In the genomic region with DNA sequence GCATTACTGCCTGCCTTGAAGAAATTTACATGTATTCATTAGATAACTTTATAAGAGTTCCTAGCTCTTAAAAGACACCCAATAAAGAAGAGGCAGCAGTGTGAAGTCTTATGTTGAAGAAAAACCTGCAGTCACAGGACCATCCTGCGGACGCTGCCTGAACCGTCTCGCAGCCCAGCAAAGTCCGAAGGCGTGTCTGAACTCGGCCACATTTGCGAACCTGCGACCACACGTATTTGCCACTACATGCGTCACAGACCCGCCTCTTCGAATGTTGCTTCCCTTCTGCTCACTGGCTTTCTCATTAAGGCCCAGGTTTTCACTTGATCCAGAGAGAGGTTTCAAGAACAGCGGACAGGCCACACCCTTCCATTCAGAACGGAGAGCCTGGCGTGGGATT, we compare ENCODE assay signal across 27 cellular contexts. TPM values are rescaled to one million over a fixed set of nuclear protein-coding genes. Genes with fewer than 3 reads are reported as not detected.
A peak's percentile ranks its signal among the peaks of the same experiment; 100 is the strongest.
DNase-seq lines count a peak whose midpoint lies in the region; ATAC-seq, FAIRE-seq and TF ChIP-seq lines count a peak whose summit lies in the region.
"Had no signal": no experiment of that assay in that cellular context is flagged by ENCODE, and none has a peak within 500 bp of the region (broad histone marks: within the 10 kb centered on the region; RNA-seq: fewer than 3 reads in every experiment).

No MANE protein-coding gene starts in this region.

- H3K27ac Mint-ChIP-seq in chondrocyte (ENCODE audit: unreplicated experiment), result no peak overlapping the region
- H3K27ac Mint-ChIP-seq in osteocyte (ENCODE audit: unreplicated experiment), result no peak overlapping the region
- H3K27ac Mint-ChIP-seq: CD14-positive monocyte; CD4-positive, alpha-beta T cell; CD8-positive, alpha-beta memory T cell; GM23338 had no signal

- no peaks in the 10 kb centered on the region for H3K4me1 ChIP-seq in kidney (ENCODE audit: control insufficient read depth in 1 of 2, insufficient read depth in 1 of 2, low read depth in 1 of 2, low read length in 2 of 2)
- H3K4me1 ChIP-seq: A549; BE2C; BLaER1 treated with 17β-estradiol and CSF1 and Interleukin-3, amounts not matched to agents 10 nM and 100 nM; HAP-1 had no signal

- TF ChIP-seq CTCF in chondrocyte (IDR thresholded peaks at IDR 0.05) (no peak), kidney (IDR thresholded peaks at IDR 0.05; ENCODE audit: borderline replicate concordance, extremely low read depth, insufficient read depth) (no peak), osteocyte (IDR thresholded peaks at IDR 0.05) (no peak)

- H3K27me3 Mint-ChIP-seq in chondrocyte (ENCODE audit: low read depth) (peaks cover 21% of the 10 kb centered on the region), osteocyte (ENCODE audit: unreplicated experiment) (peaks cover 24% of the 10 kb centered on the region)

- H3K4me3 ChIP-seq in kidney (ENCODE audit: low read length in 2 of 2), result no peak overlapping the region
- H3K4me3 ChIP-seq: A549; BLaER1 treated with 17β-estradiol and CSF1 and Interleukin-3, amounts not matched to agents 10 nM and 100 nM; GM23338; HAP-1 had no signal

- no peak overlapping the region for H3K9ac ChIP-seq in kidney (ENCODE audit: low read length in 2 of 2)
- H3K9ac ChIP-seq: BLaER1 treated with 17β-estradiol and CSF1 and Interleukin-3, amounts not matched to agents 10 nM and 100 nM had no signal

- FAIRE-seq in kidney (lab: Jason Lieb, UNC), result no peak
- FAIRE-seq: A549, D721Med, GM12891, GM18507, H54 had no signal

- H3K9me3 ChIP-seq in kidney (ENCODE audit: control insufficient read depth in 1 of 2, low read length in 2 of 2), result no peaks in the 10 kb centered on the region
- H3K9me3 ChIP-seq: A549; BE2C; BLaER1 treated with 17β-estradiol and CSF1 and Interleukin-3, amounts not matched to agents 10 nM and 100 nM; HAP-1 had no signal

- H3K36me3 ChIP-seq in kidney (ENCODE audit: control insufficient read depth in 1 of 2, insufficient read depth in 2 of 2, low read length in 2 of 2), result no peaks in the 10 kb centered on the region
- H3K36me3 ChIP-seq: BE2C; BLaER1 treated with 17β-estradiol and CSF1 and Interleukin-3, amounts not matched to agents 10 nM and 100 nM; HAP-1 had no signal

- peak; percentile 23 for DNase-seq in activated CD8-positive, alpha-beta memory T cell treated with anti-CD3 and anti-CD28 coated beads, Interleukin-2, amount 50 U/mL, for 48 hours
- no peak for DNase-seq in activated CD8-positive, alpha-beta memory T cell treated with anti-CD3 and anti-CD28 coated beads, Interleukin-2, amount 50 U/mL, for 4 hours
- DNase-seq in chondrocyte (ENCODE audit: low spot score) (peak; percentile 55), kidney (peak; percentile 17), osteocyte (ENCODE audit: extremely low spot score, unreplicated experiment) (peak; percentile 19), left colon (no peak), GOT3 (lab: John Stamatoyannopoulos, UW) (no peak)
- DNase-seq: 8988T; ACHN; AML-193; BE2C; CD4-positive, alpha-beta T cell; CD8-positive, alpha-beta memory T cell; DMS53; DMS79 treated with DMSO at 0.1 percent for 48 hours; GF-D8 had no signal

- no peak overlapping the region for H3K27ac ChIP-seq in kidney (ENCODE audit: low read depth in 2 of 2, low read length in 2 of 2)
- H3K27ac ChIP-seq: A549; BLaER1 treated with 17β-estradiol and CSF1 and Interleukin-3, amounts not matched to agents 10 nM and 100 nM had no signal

- H3K9me3 Mint-ChIP-seq in chondrocyte (ENCODE audit: low read depth), result no peaks in the 10 kb centered on the region
- H3K9me3 Mint-ChIP-seq in osteocyte (ENCODE audit: unreplicated experiment), result no peaks in the 10 kb centered on the region
- H3K9me3 Mint-ChIP-seq: CD14-positive monocyte; CD4-positive, alpha-beta T cell; CD8-positive, alpha-beta memory T cell; GM23338 had no signal

- H3K4me1 Mint-ChIP-seq in chondrocyte (ENCODE audit: low read depth) (no peaks in the 10 kb centered on the region), osteocyte (ENCODE audit: unreplicated experiment) (peaks cover 4% of the 10 kb centered on the region)
- H3K4me1 Mint-ChIP-seq: CD14-positive monocyte had no signal

- intact Hi-C loops in kidney (cut with DNase I) (loop anchor here (10.0 kb wide), 1 partner anchor 583 kb away; no protein-coding TSS in a partner anchor), left colon (cut with DNase I, micrococcal nuclease) (loop anchor here in 1 of 2 donors (5.0 kb wide), 1 partner anchor 685 kb away; no protein-coding TSS in a partner anchor)

- H3K4me3 Mint-ChIP-seq in chondrocyte (ENCODE audit: unreplicated experiment) (no peak overlapping the region), osteocyte (ENCODE audit: unreplicated experiment) (no peak overlapping the region)
- H3K4me3 Mint-ChIP-seq: CD14-positive monocyte; CD4-positive, alpha-beta T cell; CD8-positive, alpha-beta memory T cell; GM23338 had no signal

- no peak for ATAC-seq in left colon
- ATAC-seq: A549, GM23338 had no signal

- H3K36me3 Mint-ChIP-seq in chondrocyte (ENCODE audit: low read depth), result no peaks in the 10 kb centered on the region
- no peaks in the 10 kb centered on the region for H3K36me3 Mint-ChIP-seq in osteocyte (ENCODE audit: unreplicated experiment)
- H3K36me3 Mint-ChIP-seq: CD14-positive monocyte; CD8-positive, alpha-beta memory T cell had no signal

RNA-seq across cellular contexts. Expression of gene CNGA3, which starts 41.2 kb away (rescaled TPM):
- total RNA-seq in chondrocyte, result not detected in 3 replicates
- not detected for total RNA-seq in kidney
- polyA plus RNA-seq in kidney (ENCODE audit: insufficient read depth, low read depth, low replicate concordance), result not detected
- total RNA-seq in osteocyte, result not detected in 2 replicates
- 1 to 10 TPM in 1 of 2 donors, under 1 TPM in 1; 0.27 to 1.3 TPM for total RNA-seq in left colon
- total RNA-seq: CD4-positive, alpha-beta T cell; CD8-positive, alpha-beta memory T cell; Daoy; G401; GM23338 had no signal
- polyA plus RNA-seq: A549; CD14-positive monocyte; CD8-positive, alpha-beta memory T cell; GM23338 had no signal

RNA-seq across cellular contexts. Expression of gene INPP4A, which starts 57.2 kb away (rescaled TPM):
- total RNA-seq in chondrocyte, result 25.9 to 33.3 TPM (median 26.1 TPM) in 3 replicates
- total RNA-seq in kidney, result 27.9 TPM
- 4.1 TPM for polyA plus RNA-seq in kidney (ENCODE audit: insufficient read depth, low read depth, low replicate concordance)
- total RNA-seq in osteocyte, result 31.4 and 31.5 TPM in 2 replicates
- 10 to 100 TPM; 14.3 to 19.1 TPM for total RNA-seq in left colon

Comparison
In these comparisons a context has a peak if more than half of its experiments do, and no peak if none do; other contexts are left out.
1. DNase-seq: peak in activated CD8-positive, alpha-beta memory T cell treated with anti-CD3 and anti-CD28 coated beads, Interleukin-2, amount 50 U/mL, for 48 hours (single experiment), chondrocyte (single experiment), kidney (single experiment) and osteocyte (single experiment); none in activated CD8-positive, alpha-beta memory T cell treated with anti-CD3 and anti-CD28 coated beads, Interleukin-2, amount 50 U/mL, for 4 hours (single experiment), left colon (0 of 2) and GOT3 (single experiment).